ENCODE assay signal across 15 cellular contexts in genomic region chr22:31509041-31509440, GRCh38. TPM values are rescaled to one million over a fixed set of nuclear protein-coding genes. Genes with fewer than 3 reads are reported as not detected.
A peak's percentile ranks its signal among the peaks of the same experiment; 100 is the strongest.
DNase-seq lines count a peak whose midpoint lies in the region; ATAC-seq lines count a peak whose summit lies in the region.
"Had no signal": no experiment of that assay in that cellular context is flagged by ENCODE, and none has a peak within 500 bp of the region (broad histone marks: within the 10 kb centered on the region; RNA-seq: fewer than 3 reads in every experiment).

No MANE protein-coding gene starts in this region.

- H3K9me3 Mint-ChIP-seq in stimulated activated naive CD8-positive, alpha-beta T cell treated with anti-CD3 and anti-CD28 coated beads, Interleukin-15, Interleukin-2, amounts not matched to agents 100 ng/mL and 50 ng/mL, for 24 hours, result peaks cover 5% of the 10 kb centered on the region
- peaks cover 0 to 7% of the 10 kb centered on the region in 2 donors for H3K9me3 Mint-ChIP-seq in stimulated activated naive CD8-positive, alpha-beta T cell treated with anti-CD3 and anti-CD28 coated beads, Interleukin-15, amount 100 ng/mL, for 72 hours
- H3K9me3 Mint-ChIP-seq: IgD-negative memory B cell had no signal

- no peaks in the 10 kb centered on the region for H3K27me3 Mint-ChIP-seq in stimulated activated naive CD8-positive, alpha-beta T cell treated with anti-CD3 and anti-CD28 coated beads, Interleukin-15, Interleukin-2, amounts not matched to agents 100 ng/mL and 50 ng/mL, for 24 hours
- no peaks in the 10 kb centered on the region for H3K27me3 Mint-ChIP-seq in stimulated activated naive CD8-positive, alpha-beta T cell treated with anti-CD3 and anti-CD28 coated beads, Interleukin-15, amount 100 ng/mL, for 72 hours
- H3K27me3 Mint-ChIP-seq: IgD-negative memory B cell had no signal

- DNase-seq in stimulated activated naive CD8-positive, alpha-beta T cell treated with anti-CD3 and anti-CD28 coated beads, Interleukin-15, amount 100 ng/mL, for 72 hours, result no peak
- DNase-seq in SK-MEL-5 (ENCODE audit: low read depth, low spot score) (peak; percentile 93), iris pigment epithelial cell (ENCODE audit: low read depth) (peak; percentile 39), AG08395 (ENCODE audit: low spot score) (no peak), dedifferentiated amniotic fluid mesenchymal stem cell (ENCODE audit: extremely low spot score) (no peak)
- DNase-seq: DMS 273 treated with DMSO at 0.1 percent for 48 hours, H7, NCI-H1930, NCI-H2171, NCI-H446 treated with DMSO at 0.1 percent for 48 hours, NCI-H748 treated with DMSO at 0.1 percent for 48 hours, PC-9 had no signal

- H3K36me3 Mint-ChIP-seq in stimulated activated naive CD8-positive, alpha-beta T cell treated with anti-CD3 and anti-CD28 coated beads, Interleukin-15, Interleukin-2, amounts not matched to agents 100 ng/mL and 50 ng/mL, for 24 hours (ENCODE audit: low read depth), result peaks cover 62% of the 10 kb centered on the region

- in situ Hi-C loops in SK-MEL-5 (cut with HindIII; ENCODE audit: low pct_unique_long_range_greater_than_20kb, low sequenced_read_pairs), result no loop called here

- H3K4me3 Mint-ChIP-seq in stimulated activated naive CD8-positive, alpha-beta T cell treated with anti-CD3 and anti-CD28 coated beads, Interleukin-15, Interleukin-2, amounts not matched to agents 100 ng/mL and 50 ng/mL, for 24 hours, result no peak overlapping the region
- no peak overlapping the region for H3K4me3 Mint-ChIP-seq in stimulated activated naive CD8-positive, alpha-beta T cell treated with anti-CD3 and anti-CD28 coated beads, Interleukin-15, amount 100 ng/mL, for 72 hours
- H3K4me3 Mint-ChIP-seq: IgD-negative memory B cell had no signal

- no peak for ATAC-seq in stimulated activated naive CD8-positive, alpha-beta T cell treated with anti-CD3 and anti-CD28 coated beads, Interleukin-15, amount 100 ng/mL, for 72 hours
- no peak for ATAC-seq in GM19035 (IDR thresholded peaks at IDR 0.05; ENCODE audit: unreplicated experiment)

- H3K4me1 Mint-ChIP-seq in stimulated activated naive CD8-positive, alpha-beta T cell treated with anti-CD3 and anti-CD28 coated beads, Interleukin-15, Interleukin-2, amounts not matched to agents 100 ng/mL and 50 ng/mL, for 24 hours (ENCODE audit: low read depth), result peaks cover 53% of the 10 kb centered on the region
- H3K4me1 Mint-ChIP-seq in stimulated activated naive CD8-positive, alpha-beta T cell treated with anti-CD3 and anti-CD28 coated beads, Interleukin-15, amount 100 ng/mL, for 72 hours, result peaks cover 61% of the 10 kb centered on the region

- peak overlapping the region; percentile 26 for H3K27ac Mint-ChIP-seq in stimulated activated naive CD8-positive, alpha-beta T cell treated with anti-CD3 and anti-CD28 coated beads, Interleukin-15, Interleukin-2, amounts not matched to agents 100 ng/mL and 50 ng/mL, for 24 hours
- H3K27ac Mint-ChIP-seq in stimulated activated naive CD8-positive, alpha-beta T cell treated with anti-CD3 and anti-CD28 coated beads, Interleukin-15, amount 100 ng/mL, for 72 hours, result no peak overlapping the region

RNA-seq across cellular contexts. Expression of gene SFI1, which starts 12.7 kb away (rescaled TPM):
- total RNA-seq in SK-MEL-5 (2014; rRNA removed; shearing (Covaris generic)), result 11.8 and 15.1 TPM in 2 replicates
- polyA plus RNA-seq in SK-MEL-5 (2015; cell fraction: cytosol; rRNA removed), result 15.8 and 17.2 TPM in 2 replicates
- 110 and 117 TPM in 2 replicates for polyA plus RNA-seq in SK-MEL-5 (2015; cell fraction: nucleus; rRNA removed)

RNA-seq across cellular contexts. Expression of gene EIF4ENIF1, which starts 19.4 kb away (rescaled TPM):
- 6.9 and 8.2 TPM in 2 replicates for total RNA-seq in SK-MEL-5 (2014; rRNA removed; shearing (Covaris generic))
- 15.6 and 16.4 TPM in 2 replicates for polyA plus RNA-seq in SK-MEL-5 (2015; cell fraction: cytosol; rRNA removed)
- polyA plus RNA-seq in SK-MEL-5 (2015; cell fraction: nucleus; rRNA removed), result 20.9 and 30.6 TPM in 2 replicates

Comparison
In these comparisons a context has a peak if more than half of its experiments do, and no peak if none do; other contexts are left out.
1. DNase-seq: peak in SK-MEL-5 (single experiment) and iris pigment epithelial cell (single experiment); none in stimulated activated naive CD8-positive, alpha-beta T cell treated with anti-CD3 and anti-CD28 coated beads, Interleukin-15, amount 100 ng/mL, for 72 hours (0 of 2), AG08395 (single experiment) and dedifferentiated amniotic fluid mesenchymal stem cell (single experiment).